Comparison of ENCODE assay signal across 2 cellular contexts in the genomic region with DNA sequence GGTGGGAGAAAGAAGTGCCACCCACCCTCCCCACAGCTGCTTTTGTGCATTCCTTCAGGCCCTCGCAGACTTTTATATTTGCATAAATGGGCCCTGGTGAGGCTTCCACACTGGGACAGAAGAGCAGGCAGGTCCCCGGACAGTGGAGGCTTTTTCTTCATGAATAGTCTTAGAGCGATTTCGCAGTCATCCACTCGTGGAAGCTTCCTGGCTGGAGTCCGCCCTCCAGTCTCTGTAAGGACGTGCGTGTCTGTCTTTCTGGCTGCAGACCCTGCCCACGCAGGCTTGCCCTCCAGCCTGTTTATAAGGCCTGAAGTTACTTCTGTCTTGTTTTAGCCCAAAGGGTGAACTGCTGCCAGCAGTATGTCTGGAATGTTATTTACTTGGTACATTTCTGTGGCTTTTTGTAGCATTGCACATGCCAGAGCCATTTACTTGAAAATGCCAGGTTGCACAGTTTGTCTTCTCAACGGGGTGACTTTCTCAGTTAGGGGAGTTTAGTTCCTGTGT.
TF ChIP-seq lines count a peak whose summit lies in the region.

No MANE protein-coding gene starts in this region.

TF ChIP-seq in Ishikawa, 13 proteins besides CTCF, POLR2A, EP300 and RAD21 (continued from another document):
- TF ChIP-seq REST (IDR thresholded peaks at IDR 0.05; ENCODE audit: low read depth) (no peak), CEBPB (IDR thresholded peaks at IDR 0.05) (peak; percentile 40), ZBTB7A (IDR thresholded peaks at IDR 0.05; ENCODE audit: low read depth) (no peak), TCF12 (IDR thresholded peaks at IDR 0.05; ENCODE audit: low read depth) (peak; percentile 89), CREB1 (IDR thresholded peaks at IDR 0.05; ENCODE audit: low read depth) (no peak)

TF ChIP-seq in GM12878, 131 proteins besides CTCF, POLR2A, EP300 and RAD21 (continued from another document):
- TF ChIP-seq, protein P1, sequence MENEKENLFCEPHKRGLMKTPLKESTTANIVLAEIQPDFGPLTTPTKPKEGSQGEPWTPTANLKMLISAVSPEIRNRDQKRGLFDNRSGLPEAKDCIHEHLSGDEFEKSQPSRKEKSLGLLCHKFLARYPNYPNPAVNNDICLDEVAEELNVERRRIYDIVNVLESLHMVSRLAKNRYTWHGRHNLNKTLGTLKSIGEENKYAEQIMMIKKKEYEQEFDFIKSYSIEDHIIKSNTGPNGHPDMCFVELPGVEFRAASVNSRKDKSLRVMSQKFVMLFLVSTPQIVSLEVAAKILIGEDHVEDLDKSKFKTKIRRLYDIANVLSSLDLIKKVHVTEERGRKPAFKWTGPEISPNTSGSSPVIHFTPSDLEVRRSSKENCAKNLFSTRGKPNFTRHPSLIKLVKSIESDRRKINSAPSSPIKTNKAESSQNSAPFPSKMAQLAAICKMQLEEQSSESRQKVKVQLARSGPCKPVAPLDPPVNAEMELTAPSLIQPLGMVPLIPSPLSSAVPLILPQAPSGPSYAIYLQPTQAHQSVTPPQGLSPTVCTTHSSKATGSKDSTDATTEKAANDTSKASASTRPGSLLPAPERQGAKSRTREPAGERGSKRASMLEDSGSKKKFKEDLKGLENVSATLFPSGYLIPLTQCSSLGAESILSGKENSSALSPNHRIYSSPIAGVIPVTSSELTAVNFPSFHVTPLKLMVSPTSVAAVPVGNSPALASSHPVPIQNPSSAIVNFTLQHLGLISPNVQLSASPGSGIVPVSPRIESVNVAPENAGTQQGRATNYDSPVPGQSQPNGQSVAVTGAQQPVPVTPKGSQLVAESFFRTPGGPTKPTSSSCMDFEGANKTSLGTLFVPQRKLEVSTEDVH (IDR thresholded peaks at IDR 0.05; ENCODE audit: low read depth, partially characterized antibody): no peak
- no peak for TF ChIP-seq HDAC2 (IDR thresholded peaks at IDR 0.05)
- TF ChIP-seq ESRRA (IDR thresholded peaks at IDR 0.05; ENCODE audit: low read length): no peak
- TF ChIP-seq NFXL1 (IDR thresholded peaks at IDR 0.05; ENCODE audit: borderline replicate concordance): no peak
TF ChIP-seq in GM12878: peak in this region for 0.
